ENCODE assay signal across 1 cellular context in the genomic region with DNA sequence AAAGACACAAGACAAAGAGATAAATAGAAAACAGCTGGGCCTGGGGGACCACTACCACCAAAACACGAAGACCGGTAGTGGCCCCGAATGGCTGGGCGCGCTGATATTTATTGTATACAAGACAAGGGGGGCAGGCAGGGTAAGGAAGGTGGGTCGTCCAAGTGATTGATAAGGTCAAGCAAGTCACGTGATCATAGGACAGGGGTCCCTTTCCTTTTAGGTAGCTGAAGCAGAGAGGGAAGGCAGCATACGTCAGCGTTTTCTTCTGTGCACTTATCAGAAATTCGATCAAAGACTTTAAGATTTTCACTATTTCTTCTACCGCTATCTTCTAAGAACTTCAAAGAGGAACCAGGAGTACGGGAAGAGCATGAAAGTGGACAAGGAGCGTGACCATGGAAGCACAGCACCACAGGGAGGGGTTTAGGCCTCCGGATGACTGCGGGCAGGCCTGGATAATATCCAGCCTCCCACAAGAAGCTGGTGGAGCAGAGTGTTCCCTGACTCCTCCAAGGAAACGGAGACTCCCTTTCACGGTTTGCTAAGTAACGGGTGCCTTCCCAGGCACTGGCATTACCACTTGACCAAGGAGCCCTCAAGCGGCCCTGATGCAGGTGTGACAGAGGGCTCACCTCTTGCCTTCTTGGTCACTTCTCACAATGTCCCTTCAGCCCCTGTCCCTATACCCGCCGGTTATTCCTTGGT.
TF ChIP-seq lines count a peak whose summit lies in the region.
"Not testable (repeated sequence)": the region's sequence is repeated elsewhere in the genome, so short reads cannot be mapped to it uniquely, and the experiment has no call there.

No MANE protein-coding gene starts in this region.

TF ChIP-seq in K562, 482 proteins besides CTCF, POLR2A, EP300 and RAD21:
- TF ChIP-seq ZNF316 (IDR thresholded peaks at IDR 0.05), result 0 out of 2 replicates have a peak, but pooled peaks have one; percentile 29
- peak; percentile 80 for TF ChIP-seq TOE1 (IDR thresholded peaks at IDR 0.05; ENCODE audit: borderline replicate concordance)
- not testable (repeated sequence) for TF ChIP-seq TOE1 (CRISPR knock-in tag; IDR thresholded peaks at IDR 0.05; ENCODE audit: borderline replicate concordance, low read depth)
- TF ChIP-seq RAD51 (IDR thresholded peaks at IDR 0.05; ENCODE audit: borderline replicate concordance, low read depth), result peak; percentile 81
- TF ChIP-seq, protein P1, sequence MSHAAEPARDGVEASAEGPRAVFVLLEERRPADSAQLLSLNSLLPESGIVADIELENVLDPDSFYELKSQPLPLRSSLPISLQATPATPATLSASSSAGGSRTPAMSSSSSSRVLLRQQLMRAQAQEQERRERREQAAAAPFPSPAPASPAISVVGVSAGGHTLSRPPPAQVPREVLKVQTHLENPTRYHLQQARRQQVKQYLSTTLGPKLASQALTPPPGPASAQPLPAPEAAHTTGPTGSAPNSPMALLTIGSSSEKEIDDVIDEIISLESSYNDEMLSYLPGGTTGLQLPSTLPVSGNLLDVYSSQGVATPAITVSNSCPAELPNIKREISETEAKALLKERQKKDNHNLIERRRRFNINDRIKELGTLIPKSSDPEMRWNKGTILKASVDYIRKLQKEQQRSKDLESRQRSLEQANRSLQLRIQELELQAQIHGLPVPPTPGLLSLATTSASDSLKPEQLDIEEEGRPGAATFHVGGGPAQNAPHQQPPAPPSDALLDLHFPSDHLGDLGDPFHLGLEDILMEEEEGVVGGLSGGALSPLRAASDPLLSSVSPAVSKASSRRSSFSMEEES (CRISPR knock-in tag; IDR thresholded peaks at IDR 0.05), result peak; percentile 86
- TF ChIP-seq CBFA2T2 (conservative IDR thresholded peaks at IDR 0.05), result peak; percentile 49; the same call in 1 of the 2 replicates
- 0 out of 2 replicates have a peak, but pooled peaks have one; percentile 21 for TF ChIP-seq MAFK (IDR thresholded peaks at IDR 0.05; ENCODE audit: low read length)
- TF ChIP-seq, protein P2, sequence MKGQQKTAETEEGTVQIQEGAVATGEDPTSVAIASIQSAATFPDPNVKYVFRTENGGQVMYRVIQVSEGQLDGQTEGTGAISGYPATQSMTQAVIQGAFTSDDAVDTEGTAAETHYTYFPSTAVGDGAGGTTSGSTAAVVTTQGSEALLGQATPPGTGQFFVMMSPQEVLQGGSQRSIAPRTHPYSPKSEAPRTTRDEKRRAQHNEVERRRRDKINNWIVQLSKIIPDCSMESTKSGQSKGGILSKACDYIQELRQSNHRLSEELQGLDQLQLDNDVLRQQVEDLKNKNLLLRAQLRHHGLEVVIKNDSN (CRISPR knock-in tag; IDR thresholded peaks at IDR 0.05), result 0 out of 2 replicates have a peak, but pooled peaks have one; percentile 9
- peak; percentile 38; the same call in 1 of the 2 replicates for TF ChIP-seq USF2 (CRISPR knock-in tag; IDR thresholded peaks at IDR 0.05)
